21 cellular contexts compared by ENCODE assay signal in genomic region chr12:105640780-105641179, GRCh38.
"Had no signal": no experiment of that assay in that cellular context is flagged by ENCODE, and none has a peak within 500 bp of the region (broad histone marks: within the 10 kb centered on the region; RNA-seq: fewer than 3 reads in every experiment).

No MANE protein-coding gene starts in this region.

- H3K36me3 ChIP-seq: cardiac muscle cell, esophagus muscularis mucosa, heart right ventricle, right atrium auricular region, tibial artery had no signal

- ATAC-seq: activated CD4-positive, alpha-beta T cell treated with anti-CD3 and anti-CD28 coated beads for 36 hours; activated CD8-positive, alpha-beta memory T cell treated with anti-CD3 and anti-CD28 coated beads, Interleukin-2, amount 10 ng/mL, durations not matched to agents 7 days and 5 days; left colon; naive thymus-derived CD8-positive, alpha-beta T cell; stimulated activated naive CD8-positive, alpha-beta T cell treated with anti-CD3 and anti-CD28 coated beads, Interleukin-15, Interleukin-2, amounts not matched to agents 100 U/mL and 50 U/mL, for 24 hours; T-cell; WTC11 had no signal

- H3K27ac ChIP-seq: cardiac muscle cell, esophagus muscularis mucosa, right atrium auricular region, tibial artery had no signal

- H3K4me3 ChIP-seq: cardiac muscle cell, esophagus muscularis mucosa, heart right ventricle, right atrium auricular region, tibial artery had no signal

- FAIRE-seq: endothelial cell of umbilical vein, urothelium cell line had no signal

- DNase-seq: activated CD4-positive, alpha-beta memory T cell treated with anti-CD3 and anti-CD28 coated beads for 36 hours; activated CD4-positive, alpha-beta T cell treated with anti-CD3 and anti-CD28 coated beads for 36 hours; activated CD8-positive, alpha-beta memory T cell treated with anti-CD3 and anti-CD28 coated beads, Interleukin-2, amount 10 ng/mL, durations not matched to agents 7 days and 5 days; dermis blood vessel endothelial cell; effector memory CD4-positive, alpha-beta T cell; heart right ventricle; immature natural killer cell; left colon; naive thymus-derived CD8-positive, alpha-beta T cell; stimulated activated CD4-positive, alpha-beta T cell treated with anti-CD3 and anti-CD28 coated beads, Interleukin-12 subunit alpha, Interleukin-12 subunit beta, amount 100 ng/mL, for 4 hours; stimulated activated CD4-positive, alpha-beta T cell treated with anti-CD3 and anti-CD28 coated beads, Interleukin-2, amount 100 ng/mL, for 24 hours; stimulated activated naive CD8-positive, alpha-beta T cell treated with anti-CD3 and anti-CD28 coated beads, Interleukin-15, Interleukin-2, amounts not matched to agents 100 U/mL and 50 U/mL, for 24 hours; substantia nigra; T-cell; tibial artery had no signal

- H3K4me1 ChIP-seq: esophagus muscularis mucosa, right atrium auricular region had no signal

- H3K27me3 ChIP-seq: cardiac muscle cell, esophagus muscularis mucosa, heart right ventricle, right atrium auricular region, tibial artery had no signal
